8 cellular contexts compared by ENCODE assay signal in genomic region chr3:193240850-193241706, GRCh38. TPM values are rescaled to one million over a fixed set of nuclear protein-coding genes. Genes with fewer than 3 reads are reported as not detected.
A peak's percentile ranks its signal among the peaks of the same experiment; 100 is the strongest.
DNase-seq lines count a peak whose midpoint lies in the region; ATAC-seq lines count a peak whose summit lies in the region.

PLAAT1 (plus strand) TSS chr3:193241222; CDS start chr3:193255651, 14,429 bp downstream.

- peak within 1 kb of the TSS; percentile 62 to 70 for H3K9ac ChIP-seq in stomach smooth muscle (ENCODE audit: low read length in 2 of 2)

- no peaks in the 10 kb centered on the region for H3K9me3 ChIP-seq in ectodermal cell (ENCODE audit: control insufficient read depth, low read length)
- H3K9me3 ChIP-seq in stomach smooth muscle (ENCODE audit: control insufficient read depth in 2 of 2, low read length in 2 of 2): no peaks in the 10 kb centered on the region

- peaks cover 22% of the 10 kb centered on the region for H3K27me3 ChIP-seq in ectodermal cell (ENCODE audit: control insufficient read depth, insufficient read depth, low read length, poor library complexity, severe bottlenecking)
- H3K27me3 ChIP-seq in stomach smooth muscle (ENCODE audit: control insufficient read depth in 1 of 2, insufficient read depth in 2 of 2, low read length in 2 of 2): no peaks in the 10 kb centered on the region

- in situ Hi-C loops in Caki2 (cut with HindIII; ENCODE audit: low pct_unique_long_range_greater_than_20kb, low sequenced_read_pairs) (no loop called here), KBM-7 (cut with MboI; ENCODE audit: low pct_unique_long_range_greater_than_20kb, low sequenced_read_pairs) (no loop called here)

- H3K4me3 ChIP-seq in ectodermal cell (ENCODE audit: insufficient read depth, low read depth, low read length): peak within 1 kb of the TSS; percentile 56
- H3K4me3 ChIP-seq in stomach smooth muscle (ENCODE audit: low read length in 2 of 2): peak within 1 kb of the TSS; percentile 76 to 79

- peak; percentile 63 for ATAC-seq in GM19455 (IDR thresholded peaks at IDR 0.05; ENCODE audit: unreplicated experiment)

- H3K27ac ChIP-seq in ectodermal cell (ENCODE audit: insufficient read depth, low read depth, low read length, poor library complexity, severe bottlenecking): no peak within 1 kb of the TSS
- peak within 1 kb of the TSS; percentile 41 for H3K27ac ChIP-seq in stomach smooth muscle (ENCODE audit: low read length)

- DNase-seq in Caki2 (ENCODE audit: low read depth) (peak; percentile 77), KBM-7 (peak; percentile 39), SHP77 (lab: John Stamatoyannopoulos, UW) (peak; percentile 42 to 60), lung microvascular endothelial cell (ENCODE audit: low read depth in 2 of 2) (peak; percentile 47 to 67), Kasumi-1 (lab: John Stamatoyannopoulos, UW) (no peak)

- 1% methylated on average over 93 of the region's 93 CpGs for WGBS in ectodermal cell, 2 experiments

- H3K4me1 ChIP-seq in ectodermal cell (ENCODE audit: control insufficient read depth, insufficient read depth, low read length): no peaks in the 10 kb centered on the region
- peaks cover 4% of the 10 kb centered on the region for H3K4me1 ChIP-seq in stomach smooth muscle (ENCODE audit: control insufficient read depth, insufficient read depth, low read length)

- H3K36me3 ChIP-seq in ectodermal cell (ENCODE audit: control insufficient read depth, insufficient read depth, low read length): no peaks in the 10 kb centered on the region
- no peaks in the 10 kb centered on the region for H3K36me3 ChIP-seq in stomach smooth muscle (ENCODE audit: control insufficient read depth in 2 of 2, insufficient read depth in 2 of 2, low read length in 2 of 2)

RNA-seq across cellular contexts. Expression of gene PLAAT1, which starts in this region (rescaled TPM):
- 6.0 and 22.0 TPM in 2 replicates for total RNA-seq in Caki2 (2014; rRNA removed; shearing (Covaris generic); ENCODE audit: low replicate concordance)
- polyA plus RNA-seq in ectodermal cell (2013, experiment 1 of 4): 2.4 TPM
- polyA plus RNA-seq in ectodermal cell (2013, experiment 2 of 4): 1.7 TPM
- polyA plus RNA-seq in ectodermal cell (2013, experiment 3 of 4): 2.9 TPM
- polyA plus RNA-seq in ectodermal cell (2013, experiment 4 of 4): 2.8 TPM
- total RNA-seq in lung microvascular endothelial cell: 0.20 and 0.44 TPM in 2 replicates

Comparison
In these comparisons a context has a peak if more than half of its experiments do, and no peak if none do; other contexts are left out.
1. Peak in DNase-seq in lung microvascular endothelial cell; RNA of the gene not detected or under 1 TPM.
2. DNase-seq: peak in Caki2 (single experiment), KBM-7 (single experiment) and SHP77 (2 of 2); none in Kasumi-1 (0 of 2).